In the genomic region with DNA sequence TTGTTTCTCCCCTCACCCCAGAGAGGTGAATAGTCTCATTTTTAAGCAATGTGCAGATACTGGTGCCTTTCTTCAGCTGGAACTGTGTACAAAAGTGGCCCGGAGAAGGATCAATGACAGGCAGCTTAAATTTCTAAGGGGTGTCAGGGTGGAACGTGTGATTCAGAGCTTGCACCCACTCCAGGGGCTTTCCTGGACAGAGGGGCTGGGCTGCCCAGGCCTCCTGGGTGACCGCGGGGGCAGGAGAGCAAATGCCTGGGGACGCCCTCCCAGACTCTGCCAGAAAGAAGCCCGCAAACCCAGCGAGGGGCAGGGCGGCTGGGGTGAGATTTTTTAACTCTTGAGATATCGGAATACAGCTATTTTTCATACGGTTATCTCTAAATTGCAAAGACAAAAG, we compare ENCODE assay signal across 10 cellular contexts. TPM values are rescaled to one million over a fixed set of nuclear protein-coding genes. Genes with fewer than 3 reads are reported as not detected.
DNase-seq lines count a peak whose midpoint lies in the region; ATAC-seq and TF ChIP-seq lines count a peak whose summit lies in the region.
"Had no signal": no experiment of that assay in that cellular context is flagged by ENCODE, and none has a peak within 500 bp of the region (broad histone marks: within the 10 kb centered on the region; RNA-seq: fewer than 3 reads in every experiment).

No MANE protein-coding gene starts in this region.

- no peaks in the 10 kb centered on the region for H3K27me3 ChIP-seq in body of pancreas
- no peaks in the 10 kb centered on the region for H3K27me3 ChIP-seq in thymus (ENCODE audit: control insufficient read depth, insufficient read depth)

- H3K27ac Mint-ChIP-seq in activated T-cell treated with anti-CD3 and anti-CD28 coated beads, Interleukin-2, amount 50 U/mL, for 72 hours = peak overlapping the region; percentile 50
- peak overlapping the region; percentile 96 to 100 for H3K27ac Mint-ChIP-seq in natural killer cell treated with Interleukin-12 subunit alpha and Interleukin-12 subunit beta and Interleukin-15 and Interleukin-18, amount 100 ng/mL, for 72 hours

- ATAC-seq in activated T-cell treated with anti-CD3 and anti-CD28 coated beads, Interleukin-2, amount 50 U/mL, for 72 hours (replicated peaks in 1 of 2) = no peak
- ATAC-seq in activated T-cell treated with anti-CD3 and anti-CD28 coated beads, Interleukin-2, amount 50 U/mL, for 4 hours = no peak
- ATAC-seq in body of pancreas (peak; percentile 28), HG03159 (IDR thresholded peaks at IDR 0.05; ENCODE audit: unreplicated experiment) (no peak)
- no peak for ATAC-seq in natural killer cell treated with Interleukin-12 subunit alpha and Interleukin-12 subunit beta and Interleukin-15 and Interleukin-18, amount 100 ng/mL, for 72 hours

- peak overlapping the region in 1 of 4 donors; percentile 54 for H3K27ac ChIP-seq in body of pancreas
- peak overlapping the region; percentile 97 for H3K27ac ChIP-seq in thymus (ENCODE audit: low read depth)

- 30 to 33% methylated on average over 10 of the region's 10 CpGs for WGBS in body of pancreas, 2 donors
- 74% methylated on average over 10 of the region's 10 CpGs for WGBS in thymus

- TF ChIP-seq CTCF in body of pancreas (IDR thresholded peaks at IDR 0.05) = no peak

- H3K4me3 ChIP-seq in body of pancreas (no peak overlapping the region), thymus (ENCODE audit: low read length) (no peak overlapping the region)

- H3K4me1 Mint-ChIP-seq in activated T-cell treated with anti-CD3 and anti-CD28 coated beads, Interleukin-2, amount 50 U/mL, for 72 hours (ENCODE audit: low read depth) = peaks cover 56% of the 10 kb centered on the region
- peaks cover 34% of the 10 kb centered on the region for H3K4me1 Mint-ChIP-seq in activated T-cell treated with anti-CD3 and anti-CD28 coated beads, Interleukin-2, amount 50 U/mL, for 4 hours (ENCODE audit: low read depth)
- peaks cover 34 to 37% of the 10 kb centered on the region in 2 donors for H3K4me1 Mint-ChIP-seq in natural killer cell treated with Interleukin-12 subunit alpha and Interleukin-12 subunit beta and Interleukin-15 and Interleukin-18, amount 100 ng/mL, for 72 hours (ENCODE audit: low read depth in 2 of 2)

- H3K4me1 ChIP-seq in body of pancreas = peaks cover 17% of the 10 kb centered on the region
- H3K4me1 ChIP-seq in thymus (ENCODE audit: control insufficient read depth, insufficient read depth, low read length) = peaks cover 35% of the 10 kb centered on the region

- H3K27me3 Mint-ChIP-seq in activated T-cell treated with anti-CD3 and anti-CD28 coated beads, Interleukin-2, amount 50 U/mL, for 72 hours (ENCODE audit: low read depth) = no peaks in the 10 kb centered on the region
- H3K27me3 Mint-ChIP-seq in activated T-cell treated with anti-CD3 and anti-CD28 coated beads, Interleukin-2, amount 50 U/mL, for 4 hours (ENCODE audit: low read depth) = no peaks in the 10 kb centered on the region
- H3K27me3 Mint-ChIP-seq in natural killer cell treated with Interleukin-12 subunit alpha and Interleukin-12 subunit beta and Interleukin-15 and Interleukin-18, amount 100 ng/mL, for 72 hours = no peaks in the 10 kb centered on the region

- peak overlapping the region; percentile 64 to 72 for H3K4me3 Mint-ChIP-seq in activated T-cell treated with anti-CD3 and anti-CD28 coated beads, Interleukin-2, amount 50 U/mL, for 72 hours
- H3K4me3 Mint-ChIP-seq in activated T-cell treated with anti-CD3 and anti-CD28 coated beads, Interleukin-2, amount 50 U/mL, for 4 hours = no peak overlapping the region
- peak overlapping the region; percentile 48 for H3K4me3 Mint-ChIP-seq in natural killer cell treated with Interleukin-12 subunit alpha and Interleukin-12 subunit beta and Interleukin-15 and Interleukin-18, amount 100 ng/mL, for 72 hours

- peaks cover 6% of the 10 kb centered on the region in 2 donors for H3K36me3 Mint-ChIP-seq in activated T-cell treated with anti-CD3 and anti-CD28 coated beads, Interleukin-2, amount 50 U/mL, for 72 hours (ENCODE audit: insufficient read depth in 2 of 2)
- peaks cover 1% of the 10 kb centered on the region for H3K36me3 Mint-ChIP-seq in activated T-cell treated with anti-CD3 and anti-CD28 coated beads, Interleukin-2, amount 50 U/mL, for 4 hours (ENCODE audit: insufficient read depth)
- H3K36me3 Mint-ChIP-seq in natural killer cell treated with Interleukin-12 subunit alpha and Interleukin-12 subunit beta and Interleukin-15 and Interleukin-18, amount 100 ng/mL, for 72 hours = no peaks in the 10 kb centered on the region

- no peak for DNase-seq in activated T-cell treated with anti-CD3 and anti-CD28 coated beads, Interleukin-2, amount 50 U/mL, for 72 hours
- no peak for DNase-seq in activated T-cell treated with anti-CD3 and anti-CD28 coated beads, Interleukin-2, amount 50 U/mL, for 4 hours
- DNase-seq in body of pancreas = no peak
- DNase-seq in natural killer cell treated with Interleukin-12 subunit alpha and Interleukin-12 subunit beta and Interleukin-15 and Interleukin-18, amount 100 ng/mL, for 72 hours (ENCODE audit: low spot score) = no peak
- no peak for DNase-seq in amniotic stem cell (lab: John Stamatoyannopoulos, UW)
- DNase-seq in SHP77 (lab: John Stamatoyannopoulos, UW) = no peak
- DNase-seq: activated naive CD4-positive, alpha-beta T cell; DMS79 treated with DMSO at 0.1 percent for 48 hours had no signal

- peaks cover 4 to 6% of the 10 kb centered on the region in 2 donors for H3K9me3 Mint-ChIP-seq in activated T-cell treated with anti-CD3 and anti-CD28 coated beads, Interleukin-2, amount 50 U/mL, for 72 hours
- H3K9me3 Mint-ChIP-seq in activated T-cell treated with anti-CD3 and anti-CD28 coated beads, Interleukin-2, amount 50 U/mL, for 4 hours = peaks cover 5% of the 10 kb centered on the region
- H3K9me3 Mint-ChIP-seq in natural killer cell treated with Interleukin-12 subunit alpha and Interleukin-12 subunit beta and Interleukin-15 and Interleukin-18, amount 100 ng/mL, for 72 hours = peaks cover 3% of the 10 kb centered on the region

- intact Hi-C loops in body of pancreas (cut with DNase I) = no loop called here

- H3K36me3 ChIP-seq in body of pancreas (replicated peaks in 1 of 2; ENCODE audit: insufficient read depth in 1 of 2, low read depth in 2 of 2) (no peaks in the 10 kb centered on the region), thymus (ENCODE audit: control insufficient read depth, insufficient read depth) (no peaks in the 10 kb centered on the region)

- TF ChIP-seq POLR2A in body of pancreas (IDR thresholded peaks at IDR 0.05) = no peak

- H3K9me3 ChIP-seq in body of pancreas (no peaks in the 10 kb centered on the region), thymus (ENCODE audit: control insufficient read depth) (no peaks in the 10 kb centered on the region)

RNA-seq across cellular contexts. Expression of a gene that starts 36.0 kb away (rescaled TPM):
- total RNA-seq in activated T-cell treated with anti-CD3 and anti-CD28 coated beads, Interleukin-2, amount 50 U/mL, for 72 hours = 100 to 1,000 TPM; 391 to 596 TPM
- 100 to 1,000 TPM; 530 to 701 (median 599) TPM for total RNA-seq in activated T-cell treated with anti-CD3 and anti-CD28 coated beads, Interleukin-2, amount 50 U/mL, for 4 hours
- 100 to 1,000 TPM; 330 to 345 TPM for total RNA-seq in body of pancreas
- total RNA-seq in natural killer cell treated with Interleukin-12 subunit alpha and Interleukin-12 subunit beta and Interleukin-15 and Interleukin-18, amount 100 ng/mL, for 72 hours = 1,000 to 10,000 TPM; 1,092 to 1,804 TPM
- 241 TPM for polyA plus RNA-seq in thymus
